ENCODE assay signal across 16 cellular contexts in genomic region chr10:88379575-88379974, GRCh38.
DNase-seq lines count a peak whose midpoint lies in the region; ATAC-seq lines count a peak whose summit lies in the region.
"Had no signal": no experiment of that assay in that cellular context is flagged by ENCODE, and none has a peak within 500 bp of the region (broad histone marks: within the 10 kb centered on the region; RNA-seq: fewer than 3 reads in every experiment).

No MANE protein-coding gene starts in this region.

- no peaks in the 10 kb centered on the region for H3K4me1 Mint-ChIP-seq in activated T-helper 17 cell treated with anti-CD3 and anti-CD28 coated beads, Interleukin-2, amount 50 U/mL, for 72 hours
- peaks cover 22% of the 10 kb centered on the region for H3K4me1 Mint-ChIP-seq in activated T-helper 2 cell treated with anti-CD3 and anti-CD28 coated beads, Interferon-gamma antibody, Interleukin-2, Interleukin-4, amounts not matched to agents 10 μg/mL and 5 μg/mL and 100 μg/mL, durations not matched to agents 14 hours and 24 hours and 36 hours (ENCODE audit: low read depth)
- H3K4me1 Mint-ChIP-seq: stimulated activated memory B cell treated with anti-CD40 and anti-IgM and Interleukin-4, amounts not matched to agents 10 μg/mL and 1 μg/mL and 100 μg/mL, for 72 hours had no signal

- H3K4me3 Mint-ChIP-seq in activated T-helper 17 cell treated with anti-CD3 and anti-CD28 coated beads, Interleukin-2, amount 50 U/mL, for 72 hours, result no peak overlapping the region
- H3K4me3 Mint-ChIP-seq in activated T-helper 2 cell treated with anti-CD3 and anti-CD28 coated beads, Interferon-gamma antibody, Interleukin-2, Interleukin-4, amounts not matched to agents 10 μg/mL and 5 μg/mL and 100 μg/mL, durations not matched to agents 14 hours and 24 hours and 36 hours (ENCODE audit: low read depth), result no peak overlapping the region
- H3K4me3 Mint-ChIP-seq: activated naive CD8-positive, alpha-beta T cell treated with anti-CD3 and anti-CD28 coated beads, Interleukin-2, amount 50 U/mL, for 24 hours; B cell; effector memory CD8-positive, alpha-beta T cell; stimulated activated memory B cell treated with anti-CD40 and anti-IgM and Interleukin-4, amounts not matched to agents 10 μg/mL and 1 μg/mL and 100 μg/mL, for 72 hours had no signal

- H3K27me3 Mint-ChIP-seq in activated T-helper 17 cell treated with anti-CD3 and anti-CD28 coated beads, Interleukin-2, amount 50 U/mL, for 72 hours, result no peaks in the 10 kb centered on the region
- no peaks in the 10 kb centered on the region for H3K27me3 Mint-ChIP-seq in activated T-helper 2 cell treated with anti-CD3 and anti-CD28 coated beads, Interferon-gamma antibody, Interleukin-2, Interleukin-4, amounts not matched to agents 10 μg/mL and 5 μg/mL and 100 μg/mL, durations not matched to agents 14 hours and 24 hours and 36 hours (ENCODE audit: low read depth)
- H3K27me3 Mint-ChIP-seq: activated naive CD8-positive, alpha-beta T cell treated with anti-CD3 and anti-CD28 coated beads, Interleukin-2, amount 50 U/mL, for 24 hours; B cell; effector memory CD8-positive, alpha-beta T cell; stimulated activated memory B cell treated with anti-CD40 and anti-IgM and Interleukin-4, amounts not matched to agents 10 μg/mL and 1 μg/mL and 100 μg/mL, for 72 hours had no signal

- no peaks in the 10 kb centered on the region for H3K36me3 Mint-ChIP-seq in activated T-helper 17 cell treated with anti-CD3 and anti-CD28 coated beads, Interleukin-2, amount 50 U/mL, for 72 hours (ENCODE audit: low read depth)
- peaks cover 26% of the 10 kb centered on the region for H3K36me3 Mint-ChIP-seq in activated T-helper 2 cell treated with anti-CD3 and anti-CD28 coated beads, Interferon-gamma antibody, Interleukin-2, Interleukin-4, amounts not matched to agents 10 μg/mL and 5 μg/mL and 100 μg/mL, durations not matched to agents 14 hours and 24 hours and 36 hours (ENCODE audit: low read depth)
- H3K36me3 Mint-ChIP-seq: stimulated activated memory B cell treated with anti-CD40 and anti-IgM and Interleukin-4, amounts not matched to agents 10 μg/mL and 1 μg/mL and 100 μg/mL, for 72 hours had no signal

- H3K9me3 Mint-ChIP-seq in activated T-helper 17 cell treated with anti-CD3 and anti-CD28 coated beads, Interleukin-2, amount 50 U/mL, for 72 hours, result no peaks in the 10 kb centered on the region
- H3K9me3 Mint-ChIP-seq in activated T-helper 2 cell treated with anti-CD3 and anti-CD28 coated beads, Interferon-gamma antibody, Interleukin-2, Interleukin-4, amounts not matched to agents 10 μg/mL and 5 μg/mL and 100 μg/mL, durations not matched to agents 14 hours and 24 hours and 36 hours, result peaks cover 24% of the 10 kb centered on the region
- H3K9me3 Mint-ChIP-seq: effector memory CD8-positive, alpha-beta T cell; stimulated activated memory B cell treated with anti-CD40 and anti-IgM and Interleukin-4, amounts not matched to agents 10 μg/mL and 1 μg/mL and 100 μg/mL, for 72 hours had no signal

- peak; percentile 33 for DNase-seq in AG08395 (ENCODE audit: low spot score)
- DNase-seq in HT-29 (ENCODE audit: low spot score), result peak; percentile 13
- peak; percentile 53 for DNase-seq in glomerular visceral epithelial cell (ENCODE audit: extremely low spot score)
- DNase-seq in activated T-helper 2 cell treated with anti-CD3 and anti-CD28 coated beads, Interferon-gamma antibody, Interleukin-2, Interleukin-4, amounts not matched to agents 10 μg/mL and 5 μg/mL and 100 μg/mL, durations not matched to agents 14 hours and 24 hours and 36 hours (ENCODE audit: low spot score), result no peak
- DNase-seq in HUDEP-2 (lab: John Stamatoyannopoulos, UW; ENCODE audit: unreplicated experiment in 76 of 76), result no peak
- DNase-seq in activated T-cell treated with anti-CD3 and anti-CD28 coated beads, Interleukin-2, amount 50 U/mL, for 48 hours, result no peak
- DNase-seq: activated naive CD8-positive, alpha-beta T cell treated with anti-CD3 and anti-CD28 coated beads, Interleukin-2, amount 50 U/mL, for 24 hours; effector memory CD8-positive, alpha-beta T cell; Karpas-422; NCI-H2171 treated with DMSO at 0.1 percent for 48 hours; pancreas; PC-3 had no signal

- peak; percentile 47 for ATAC-seq in activated T-helper 17 cell treated with anti-CD3 and anti-CD28 coated beads, Interleukin-2, amount 50 U/mL, for 72 hours (replicated peaks)
- no peak for ATAC-seq in GM19455 (IDR thresholded peaks at IDR 0.05; ENCODE audit: unreplicated experiment)
- ATAC-seq: activated naive CD8-positive, alpha-beta T cell treated with anti-CD3 and anti-CD28 coated beads, Interleukin-2, amount 50 U/mL, for 24 hours; effector memory CD8-positive, alpha-beta T cell; pancreas; PC-3; stimulated activated memory B cell treated with anti-CD40 and anti-IgM and Interleukin-4, amounts not matched to agents 10 μg/mL and 1 μg/mL and 100 μg/mL, for 72 hours had no signal

- no peak overlapping the region for H3K27ac Mint-ChIP-seq in activated T-helper 17 cell treated with anti-CD3 and anti-CD28 coated beads, Interleukin-2, amount 50 U/mL, for 72 hours
- H3K27ac Mint-ChIP-seq in activated T-helper 2 cell treated with anti-CD3 and anti-CD28 coated beads, Interferon-gamma antibody, Interleukin-2, Interleukin-4, amounts not matched to agents 10 μg/mL and 5 μg/mL and 100 μg/mL, durations not matched to agents 14 hours and 24 hours and 36 hours, result no peak overlapping the region
- H3K27ac Mint-ChIP-seq: activated naive CD8-positive, alpha-beta T cell treated with anti-CD3 and anti-CD28 coated beads, Interleukin-2, amount 50 U/mL, for 24 hours; B cell; effector memory CD8-positive, alpha-beta T cell; stimulated activated memory B cell treated with anti-CD40 and anti-IgM and Interleukin-4, amounts not matched to agents 10 μg/mL and 1 μg/mL and 100 μg/mL, for 72 hours had no signal

- intact Hi-C loops in activated T-helper 2 cell treated with anti-CD3 and anti-CD28 coated beads, Interferon-gamma antibody, Interleukin-2, Interleukin-4, amounts not matched to agents 10 μg/mL and 5 μg/mL and 100 μg/mL, durations not matched to agents 14 hours and 24 hours and 36 hours (cut with micrococcal nuclease), result no loop called here

Comparison
In these comparisons a context has a peak if more than half of its experiments do, and no peak if none do; other contexts are left out.
1. DNase-seq: peak in AG08395 (single experiment), HT-29 (single experiment) and glomerular visceral epithelial cell (single experiment); none in activated T-helper 2 cell treated with anti-CD3 and anti-CD28 coated beads, Interferon-gamma antibody, Interleukin-2, Interleukin-4, amounts not matched to agents 10 μg/mL and 5 μg/mL and 100 μg/mL, durations not matched to agents 14 hours and 24 hours and 36 hours (single experiment), HUDEP-2 (0 of 76) and activated T-cell treated with anti-CD3 and anti-CD28 coated beads, Interleukin-2, amount 50 U/mL, for 48 hours (0 of 2).